In the genomic region with DNA sequence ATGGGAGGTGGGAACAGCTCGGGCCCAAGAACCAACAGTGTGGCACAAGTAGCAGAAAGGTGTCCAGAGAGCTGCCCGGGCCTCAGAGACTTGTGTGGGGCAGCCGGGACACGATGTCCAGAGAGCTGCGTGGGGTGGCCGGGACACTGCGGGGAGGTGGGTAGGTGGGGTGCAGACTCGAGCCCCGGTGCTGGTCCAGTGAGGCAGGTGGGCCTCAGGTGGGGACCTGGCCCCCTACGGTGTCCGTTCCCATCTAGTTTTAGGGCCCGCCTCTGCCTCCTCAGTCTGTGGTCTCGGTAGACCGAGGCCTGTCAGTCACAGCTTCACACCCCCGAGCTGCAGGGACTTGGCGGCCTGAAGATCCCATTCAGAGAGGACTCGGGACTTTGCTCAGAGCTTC, we compare ENCODE assay signal across 19 cellular contexts. TPM values are rescaled to one million over a fixed set of nuclear protein-coding genes. Genes with fewer than 3 reads are reported as not detected.
A peak's percentile ranks its signal among the peaks of the same experiment; 100 is the strongest.
DNase-seq lines count a peak whose midpoint lies in the region; ATAC-seq, FAIRE-seq and TF ChIP-seq lines count a peak whose summit lies in the region.
"Had no signal": no experiment of that assay in that cellular context is flagged by ENCODE, and none has a peak within 500 bp of the region (broad histone marks: within the 10 kb centered on the region; RNA-seq: fewer than 3 reads in every experiment).

No MANE protein-coding gene starts in this region.

- H3K4me3 ChIP-seq in right atrium auricular region (no peak overlapping the region), K562 (no peak overlapping the region), psoas muscle (no peak overlapping the region), Peyer's patch (no peak overlapping the region)
- H3K4me3 ChIP-seq in BLaER1 treated with 17β-estradiol and CSF1 and Interleukin-3, amounts not matched to agents 10 nM and 100 nM: no peak overlapping the region
- H3K4me3 ChIP-seq: GM23338 had no signal

- no peaks in the 10 kb centered on the region for H3K9me1 ChIP-seq in K562 (ENCODE audit: control insufficient read depth, insufficient read depth, low read length)

- intact Hi-C loops in left cardiac atrium (cut with DNase I) (no loop called here), K562 (cut with micrococcal nuclease) (no loop called here), psoas muscle (cut with DNase I) (no loop called here)

- H3K4me2 ChIP-seq in BLaER1 treated with 17β-estradiol and CSF1 and Interleukin-3, amounts not matched to agents 10 nM and 100 nM: peak overlapping the region in 8 of 11 experiments; percentile 76 to 99 (median 92); a peak in 14 of 22 replicates
- no peak overlapping the region for H3K4me2 ChIP-seq in K562 (ENCODE audit: insufficient read depth, low read length)
- H3K4me2 ChIP-seq: GM23338 had no signal

- no peak overlapping the region for H2AFZ ChIP-seq in K562 (ENCODE audit: low read depth, low read length)
- H2AFZ ChIP-seq: GM23338 had no signal

- H3K9me3 ChIP-seq in right atrium auricular region (no peaks in the 10 kb centered on the region), K562 (replicated peaks; ENCODE audit: control insufficient read depth, insufficient read depth, low read depth, low read length) (peaks cover 3% of the 10 kb centered on the region; the same call in 1 of the 2 replicates), psoas muscle (no peaks in the 10 kb centered on the region), Peyer's patch (no peaks in the 10 kb centered on the region)
- peaks cover 0 to 5% (median 0%) of the 10 kb centered on the region in 11 experiments; a peak in 1 of 22 replicates for H3K9me3 ChIP-seq in BLaER1 treated with 17β-estradiol and CSF1 and Interleukin-3, amounts not matched to agents 10 nM and 100 nM (replicated peaks in 1 of 11)
- H3K9me3 ChIP-seq: Caco-2 had no signal

- in situ Hi-C loops in K562 (cut with MboI): no loop called here

- BruUV-seq in K562 (replicated peaks; lab: Mats Ljungman, UMichigan): no TSS peak

- H3K9ac ChIP-seq in BLaER1 treated with 17β-estradiol and CSF1 and Interleukin-3, amounts not matched to agents 10 nM and 100 nM: no peak overlapping the region
- no peak overlapping the region for H3K9ac ChIP-seq in K562 (ENCODE audit: insufficient read depth in 1 of 2, low read depth in 2 of 2, low read length in 2 of 2)

- TF ChIP-seq CTCF in right atrium auricular region (IDR thresholded peaks at IDR 0.05): no peak
- TF ChIP-seq CTCF in K562 (IDR thresholded peaks at IDR 0.05 in 2 of 3, conservative IDR thresholded peaks at IDR 0.05 in 1 of 3; ENCODE audit: insufficient read depth in 2 of 3, low read depth in 1 of 3, low read length in 3 of 3): no peak
- TF ChIP-seq CTCF in psoas muscle (IDR thresholded peaks at IDR 0.05): no peak
- TF ChIP-seq CTCF in Peyer's patch (IDR thresholded peaks at IDR 0.05): no peak

- POLR2A ChIA-PET in K562 (lab: Yijun Ruan, JAX): no interaction called here

- no peaks in the 10 kb centered on the region for H3K79me2 ChIP-seq in K562 (ENCODE audit: control insufficient read depth, insufficient read depth, low read length)

- TF ChIP-seq EP300 in K562 (IDR thresholded peaks at IDR 0.05; ENCODE audit: low read length): no peak

- WGBS in K562 (ENCODE audit: insufficient coverage, low coverage, missing lambda C conversion rate): 23% methylated on average over 15 of the region's 17 CpGs
- WGBS in psoas muscle, 3 donors: 88 to 92% (median 91%) methylated on average over 16 to 17 of the region's 17 CpGs

- TF ChIP-seq POLR2A in K562 (conservative IDR thresholded peaks at IDR 0.05): no peak
- no peak for TF ChIP-seq POLR2A in Peyer's patch (IDR thresholded peaks at IDR 0.05)

- no peak overlapping the region for H3K27ac ChIP-seq in right atrium auricular region
- H3K27ac ChIP-seq in BLaER1 treated with 17β-estradiol and CSF1 and Interleukin-3, amounts not matched to agents 10 nM and 100 nM: no peak overlapping the region
- H3K27ac ChIP-seq in K562 (ENCODE audit: extremely low read depth, low read depth, low read length): no peak overlapping the region
- H3K27ac ChIP-seq in psoas muscle: no peak overlapping the region
- H3K27ac ChIP-seq in Peyer's patch: no peak overlapping the region
- H3K27ac ChIP-seq: C4-2B, HL-60 had no signal

- peaks cover 0 to 4% (median 0%) of the 10 kb centered on the region in 11 experiments; a peak in 1 of 22 replicates for H4K20me1 ChIP-seq in BLaER1 treated with 17β-estradiol and CSF1 and Interleukin-3, amounts not matched to agents 10 nM and 100 nM
- peaks cover 20% of the 10 kb centered on the region; the same call in 1 of the 2 replicates for H4K20me1 ChIP-seq in K562 (replicated peaks; ENCODE audit: control insufficient read depth, insufficient read depth, low read length)

- H3K36me3 ChIP-seq in right atrium auricular region (no peaks in the 10 kb centered on the region), K562 (ENCODE audit: control insufficient read depth, insufficient read depth, low read length) (no peaks in the 10 kb centered on the region), psoas muscle (ENCODE audit: insufficient read depth in 1 of 2, low read depth in 1 of 2) (no peaks in the 10 kb centered on the region), Peyer's patch (no peaks in the 10 kb centered on the region)
- H3K36me3 ChIP-seq in BLaER1 treated with 17β-estradiol and CSF1 and Interleukin-3, amounts not matched to agents 10 nM and 100 nM: no peaks in the 10 kb centered on the region

- TF ChIP-seq RAD21 in K562 (CRISPR knock-in tag; conservative IDR thresholded peaks at IDR 0.05 in 1 of 2, IDR thresholded peaks at IDR 0.05 in 1 of 2): no peak

- CTCF ChIA-PET in K562 (lab: Yijun Ruan, JAX; ENCODE audit: low intra/inter-chr PET ratio): no interaction called here

- no peak for ATAC-seq in left cardiac atrium
- no peak for ATAC-seq in K562
- ATAC-seq in psoas muscle: no peak
- ATAC-seq: GM23338 had no signal

- H3K4me1 ChIP-seq in right atrium auricular region (no peaks in the 10 kb centered on the region), K562 (replicated peaks in 1 of 2; ENCODE audit: control insufficient read depth in 2 of 2, insufficient read depth in 2 of 2, low read length in 2 of 2) (peaks cover 6 to 58% of the 10 kb centered on the region in 2 experiments), psoas muscle (no peaks in the 10 kb centered on the region), Peyer's patch (peaks cover 0 to 4% (median 2%) of the 10 kb centered on the region in 4 donors)
- peaks cover 66 to 99% (median 96%) of the 10 kb centered on the region in 10 experiments for H3K4me1 ChIP-seq in BLaER1 treated with 17β-estradiol and CSF1 and Interleukin-3, amounts not matched to agents 10 nM and 100 nM

- peak; percentile 11 for DNase-seq in left cardiac atrium
- no peak for DNase-seq in right atrium auricular region (ENCODE audit: low spot score)
- no peak for DNase-seq in K562 (ENCODE audit: extremely low read depth in 1 of 4, low spot score in 3 of 4)
- DNase-seq in psoas muscle: peak; percentile 8 to 48
- no peak for DNase-seq in Peyer's patch
- DNase-seq in stimulated activated CD4-positive, alpha-beta T cell treated with anti-CD3 and anti-CD28 coated beads, Interleukin-4, amount 100 ng/mL, for 24 hours: no peak
- DNase-seq: Caco-2; CD4-positive, alpha-beta T cell; HCEC 1CT; IMR-90 had no signal

- H3K27me3 ChIP-seq in right atrium auricular region (no peaks in the 10 kb centered on the region), K562 (ENCODE audit: control insufficient read depth in 2 of 2, insufficient read depth in 2 of 2, low read length in 2 of 2) (peaks cover 60 to 75% of the 10 kb centered on the region in 2 experiments), psoas muscle (ENCODE audit: insufficient read depth in 3 of 3, low read length in 2 of 3) (peaks cover 0 to 11% (median 3%) of the 10 kb centered on the region in 3 donors), Peyer's patch (no peaks in the 10 kb centered on the region)
- peaks cover 0 to 25% (median 0%) of the 10 kb centered on the region in 11 experiments; a peak in 9 of 22 replicates for H3K27me3 ChIP-seq in BLaER1 treated with 17β-estradiol and CSF1 and Interleukin-3, amounts not matched to agents 10 nM and 100 nM

- no peak for FAIRE-seq in K562 (lab: Jason Lieb, UNC)
- FAIRE-seq: D721Med, G401.6, GM12892, GM18507, H54 had no signal

TF ChIP-seq in K562, 482 proteins besides CTCF, POLR2A, EP300 and RAD21 (continues in another document):
- TF ChIP-seq, protein P1, sequence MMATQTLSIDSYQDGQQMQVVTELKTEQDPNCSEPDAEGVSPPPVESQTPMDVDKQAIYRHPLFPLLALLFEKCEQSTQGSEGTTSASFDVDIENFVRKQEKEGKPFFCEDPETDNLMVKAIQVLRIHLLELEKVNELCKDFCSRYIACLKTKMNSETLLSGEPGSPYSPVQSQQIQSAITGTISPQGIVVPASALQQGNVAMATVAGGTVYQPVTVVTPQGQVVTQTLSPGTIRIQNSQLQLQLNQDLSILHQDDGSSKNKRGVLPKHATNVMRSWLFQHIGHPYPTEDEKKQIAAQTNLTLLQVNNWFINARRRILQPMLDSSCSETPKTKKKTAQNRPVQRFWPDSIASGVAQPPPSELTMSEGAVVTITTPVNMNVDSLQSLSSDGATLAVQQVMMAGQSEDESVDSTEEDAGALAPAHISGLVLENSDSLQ (IDR thresholded peaks at IDR 0.05): peak; percentile 72

RNA-seq across cellular contexts. Expression of a gene that starts 6.3 kb away (rescaled TPM):
- total RNA-seq in left cardiac atrium: 10 to 100 TPM; 46.7 to 49.4 TPM
- 10 to 100 TPM; 19.3 to 20.4 TPM for total RNA-seq in right atrium auricular region
- total RNA-seq in K562 (2011; cell fraction: chromatin; rRNA removed; ENCODE audit: low replicate concordance): 25.5 and 41.9 TPM in 2 replicates
- total RNA-seq in K562 (2011; cell fraction: nucleolus; rRNA removed): 25.0 and 40.7 TPM in 2 replicates
- total RNA-seq in K562 (2011; cell fraction: nucleoplasm; rRNA removed): 23.3 and 28.3 TPM in 2 replicates
- 21.7 and 24.6 TPM in 2 replicates for total RNA-seq in K562 (2014; rRNA removed)
- 1.1 and 1.3 TPM in 2 replicates for total RNA-seq in K562 (2014; rRNA removed; fragmentation: Illumina TruSeq; extraction: Trizol)
- 7.3 and 12.9 TPM in 2 replicates for total RNA-seq in K562 (2015; rRNA removed; fragmentation: Illumina TruSeq; extraction: Trizol)
- 112 and 129 TPM in 2 replicates for total RNA-seq in K562 (2021)
- 1.9 and 4.3 TPM in 2 replicates for polyA plus RNA-seq in K562 (2011; rRNA removed)
- polyA plus RNA-seq in K562 (2011; cell fraction: cytosol; rRNA removed): 3.7 and 13.3 TPM in 2 replicates
- polyA plus RNA-seq in K562 (2011; cell fraction: nucleus; rRNA removed): 16.7 and 51.7 TPM in 2 replicates
- 41.9 and 54.8 TPM in 2 replicates for polyA plus RNA-seq in K562 (2012)
- polyA plus RNA-seq in K562 (2014; fragmentation: Illumina TruSeq; extraction: Trizol): 29.3 and 35.8 TPM in 2 replicates
- polyA plus RNA-seq in K562 (2014; fragmentation: Nextera tagmentation; extraction: Ambion mirVana): under 1 TPM; 0.24 to 0.29 TPM
- 27.4 and 32.3 TPM in 2 replicates for polyA plus RNA-seq in K562 (2014; rRNA removed)
- 0.81 and 1.8 TPM in 2 replicates for polyA minus RNA-seq in K562 (2011; rRNA and poly(A)+ RNA removed)
- polyA minus RNA-seq in K562 (2011; cell fraction: cytosol; rRNA and poly(A)+ RNA removed): 21.0 and 29.9 TPM in 2 replicates
- polyA minus RNA-seq in K562 (2011; cell fraction: nucleus; rRNA and poly(A)+ RNA removed): 9.0 and 9.3 TPM in 2 replicates
- total RNA-seq in psoas muscle: 10 to 100 TPM; 40.1 to 54.5 (median 43.0) TPM
- 10 to 100 TPM; 23.0 to 37.8 (median 32.8) TPM for polyA plus RNA-seq in psoas muscle
- 100 to 1,000 TPM in 1 of 4 donors, 10 to 100 TPM in 3; 48.3 to 484 (median 63.5) TPM for total RNA-seq in Peyer's patch

Comparison
In these comparisons a context has a peak if more than half of its experiments do, and no peak if none do; other contexts are left out.
1. DNase-seq: peak in left cardiac atrium (single experiment) and psoas muscle (2 of 2); none in right atrium auricular region (single experiment), K562 (0 of 4), Peyer's patch (0 of 3) and stimulated activated CD4-positive, alpha-beta T cell treated with anti-CD3 and anti-CD28 coated beads, Interleukin-4, amount 100 ng/mL, for 24 hours (single experiment).